ENCODE assay signal across 20 cellular contexts in genomic region chr2:30948857-30949256, GRCh38.
DNase-seq lines count a peak whose midpoint lies in the region; ATAC-seq and TF ChIP-seq lines count a peak whose summit lies in the region.
"Had no signal": no experiment of that assay in that cellular context is flagged by ENCODE, and none has a peak within 500 bp of the region (broad histone marks: within the 10 kb centered on the region; RNA-seq: fewer than 3 reads in every experiment).

No MANE protein-coding gene starts in this region.

- H3K27ac ChIP-seq in right cardiac atrium (ENCODE audit: low read length) (no peak overlapping the region), cardiac muscle cell (peak overlapping the region; percentile 13), right atrium auricular region (no peak overlapping the region), brain microvascular endothelial cell (no peak overlapping the region)
- H3K27ac ChIP-seq: 22Rv1; A549; BLaER1 treated with 17β-estradiol and CSF1 and Interleukin-3, amounts not matched to agents 10 nM and 100 nM; C4-2B had no signal

- H3K36me3 ChIP-seq in cardiac muscle cell (no peaks in the 10 kb centered on the region), right atrium auricular region (no peaks in the 10 kb centered on the region), brain microvascular endothelial cell (replicated peaks) (no peaks in the 10 kb centered on the region)

- H3K4me3 ChIP-seq in right cardiac atrium (ENCODE audit: low read length) (no peak overlapping the region), cardiac muscle cell (no peak overlapping the region), right atrium auricular region (no peak overlapping the region), brain microvascular endothelial cell (ENCODE audit: low read depth, low read length) (no peak overlapping the region)
- H3K4me3 ChIP-seq: A549; BLaER1 treated with 17β-estradiol and CSF1 and Interleukin-3, amounts not matched to agents 10 nM and 100 nM; GM12878 had no signal

- H3K4me1 ChIP-seq in right cardiac atrium (ENCODE audit: control insufficient read depth, insufficient read depth, low read length) (no peaks in the 10 kb centered on the region), cardiac muscle cell (ENCODE audit: low read depth) (peaks cover 10% of the 10 kb centered on the region), right atrium auricular region (peaks cover 0 to 11% of the 10 kb centered on the region in 2 donors)
- H3K4me1 ChIP-seq: A549, Caco-2 had no signal

- DNase-seq in Right ventricle myocardium inferior (ENCODE audit: missing footprints) (no peak), right cardiac atrium (no peak), cardiac muscle cell (ENCODE audit: low read depth in 1 of 2, low spot score in 1 of 2) (peak in 1 of 2 donors; percentile 8), cardiac septum (ENCODE audit: low spot score) (no peak), left ventricle myocardium superior (no peak), right atrium auricular region (ENCODE audit: low spot score) (no peak), cerebellum (ENCODE audit: low spot score) (peak; percentile 13), brain microvascular endothelial cell (no peak)
- DNase-seq: AML-193; Caco-2; Calu3; CD4-positive, alpha-beta T cell; CD8-positive, alpha-beta T cell; DMS79 treated with DMSO at 0.1 percent for 48 hours; GDM1 had no signal

- H3K27me3 ChIP-seq in right cardiac atrium (ENCODE audit: control insufficient read depth, insufficient read depth) = no peaks in the 10 kb centered on the region
- H3K27me3 ChIP-seq in cardiac muscle cell = no peaks in the 10 kb centered on the region
- no peaks in the 10 kb centered on the region for H3K27me3 ChIP-seq in right atrium auricular region
- no peaks in the 10 kb centered on the region for H3K27me3 ChIP-seq in brain microvascular endothelial cell (replicated peaks)
- H3K27me3 ChIP-seq: BLaER1 treated with 17β-estradiol and CSF1 and Interleukin-3, amounts not matched to agents 10 nM and 100 nM had no signal

- H3K9me3 ChIP-seq in right cardiac atrium (ENCODE audit: control insufficient read depth, low read length) (no peaks in the 10 kb centered on the region), cardiac muscle cell (ENCODE audit: low read depth) (no peaks in the 10 kb centered on the region), right atrium auricular region (no peaks in the 10 kb centered on the region)
- H3K9me3 ChIP-seq: A549, Caco-2 had no signal

- TF ChIP-seq CTCF in cardiac muscle cell (IDR thresholded peaks at IDR 0.05; ENCODE audit: low read depth, low read length) (no peak), right atrium auricular region (IDR thresholded peaks at IDR 0.05) (no peak), brain microvascular endothelial cell (IDR thresholded peaks at IDR 0.05; ENCODE audit: low read depth, low read length, missing control alignments) (no peak)

- intact Hi-C loops in Right ventricle myocardium inferior (cut with DNase I) = no loop called here
- intact Hi-C loops in right cardiac atrium (cut with DNase I) = no loop called here
- intact Hi-C loops in cardiac septum (cut with DNase I) = no loop called here
- intact Hi-C loops in left ventricle myocardium superior (cut with micrococcal nuclease) = no loop called here

- 95% methylated on average over 2 of the region's 2 CpGs for WGBS in right cardiac atrium

- in situ Hi-C loops in brain microvascular endothelial cell (cut with HindIII; ENCODE audit: low pct_ligation_motif_present, low sequenced_read_pairs) = no loop called here

- ATAC-seq in Right ventricle myocardium inferior = peak; percentile 39
- no peak for ATAC-seq in right cardiac atrium
- ATAC-seq in left ventricle myocardium superior = peak; percentile 75
- ATAC-seq: A549; CD8-positive, alpha-beta T cell; GM12878 had no signal

Comparison
In these comparisons a context has a peak if more than half of its experiments do, and no peak if none do; other contexts are left out.
1. ATAC-seq: peak in Right ventricle myocardium inferior (single experiment) and left ventricle myocardium superior (single experiment); none in right cardiac atrium (0 of 2).